Comparison of ENCODE assay signal across 14 cellular contexts in the genomic region with DNA sequence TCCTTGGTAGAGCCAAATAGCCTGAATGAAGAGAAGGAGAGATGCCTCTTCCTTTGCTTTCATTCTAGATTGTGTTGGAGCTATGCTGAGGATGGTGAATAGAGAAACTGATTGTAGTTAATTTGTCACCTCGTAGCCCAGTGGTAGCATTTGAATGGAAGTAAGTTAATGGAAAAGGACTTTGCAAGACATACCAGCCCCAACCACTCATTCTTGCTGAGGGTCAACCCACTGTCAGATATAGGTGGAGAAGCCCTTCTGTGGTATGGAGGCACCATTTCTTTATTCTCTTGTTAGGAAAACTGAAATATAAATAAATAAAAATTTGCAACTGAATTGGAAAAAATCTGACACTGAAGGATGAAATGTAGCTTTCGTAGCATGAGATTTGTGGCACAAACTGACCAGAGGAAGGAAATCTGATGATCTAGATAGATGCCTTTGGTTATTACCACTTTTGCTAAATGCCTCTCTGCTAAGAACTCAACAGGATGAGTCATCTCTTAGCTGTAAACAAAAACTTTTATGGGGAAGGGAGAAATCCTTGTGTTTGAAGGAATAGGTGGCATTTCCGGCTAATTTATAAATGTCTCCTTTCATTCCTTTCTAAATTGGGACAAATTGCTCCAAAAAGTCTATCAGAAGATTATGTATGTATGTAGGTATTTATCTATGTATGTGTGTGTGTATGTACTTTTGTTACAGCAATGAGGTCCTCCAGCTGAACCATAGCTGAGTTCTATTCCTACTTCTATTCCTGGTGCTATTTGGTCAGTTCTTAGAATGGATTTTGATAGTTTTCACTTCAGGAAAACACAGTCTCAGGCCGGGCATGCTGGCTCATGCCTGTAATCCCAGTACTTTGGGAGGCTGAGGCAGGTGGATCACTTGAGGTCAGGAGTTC.
A peak's percentile ranks its signal among the peaks of the same experiment; 100 is the strongest.
DNase-seq lines count a peak whose midpoint lies in the region; ATAC-seq and TF ChIP-seq lines count a peak whose summit lies in the region.
"Had no signal": no experiment of that assay in that cellular context is flagged by ENCODE, and none has a peak within 500 bp of the region (broad histone marks: within the 10 kb centered on the region; RNA-seq: fewer than 3 reads in every experiment).

No MANE protein-coding gene starts in this region.

- no peaks in the 10 kb centered on the region for H3K9me3 Mint-ChIP-seq in activated CD8-positive, alpha-beta T cell treated with anti-CD3 and anti-CD28 coated beads for 36 hours
- H3K9me3 Mint-ChIP-seq: IgD-negative memory B cell, naive B cell had no signal

- peaks cover 0 to 35% (median 6%) of the 10 kb centered on the region in 10 experiments; a peak in 9 of 20 replicates for H3K4me1 ChIP-seq in BLaER1 treated with 17β-estradiol and CSF1 and Interleukin-3, amounts not matched to agents 10 nM and 100 nM
- H3K4me1 ChIP-seq in mesendoderm (ENCODE audit: control insufficient read depth, low read depth, low read length) = peaks cover 6% of the 10 kb centered on the region

- no peak overlapping the region for H2BK5ac ChIP-seq in mesendoderm (ENCODE audit: low read length)

- intact Hi-C loops in activated CD8-positive, alpha-beta T cell treated with anti-CD3 and anti-CD28 coated beads for 36 hours (cut with micrococcal nuclease) = no loop called here

- peak overlapping the region in 1 of 11 experiments; percentile 15; a peak in 3 of 22 replicates for H3K27ac ChIP-seq in BLaER1 treated with 17β-estradiol and CSF1 and Interleukin-3, amounts not matched to agents 10 nM and 100 nM
- H3K27ac ChIP-seq in mesendoderm (ENCODE audit: low read depth, low read length) = no peak overlapping the region
- H3K27ac ChIP-seq: coronary artery had no signal

- DNase-seq in HT1080 (ENCODE audit: low read depth) = peak; percentile 53
- DNase-seq in astrocyte of the hippocampus (ENCODE audit: low read depth, low spot score) = peak; percentile 71
- peak; percentile 27 for DNase-seq in mesendoderm
- DNase-seq in T-helper 1 cell = no peak
- DNase-seq in NCI-H187 (lab: John Stamatoyannopoulos, UW) = no peak
- DNase-seq in activated CD8-positive, alpha-beta T cell treated with anti-CD3 and anti-CD28 coated beads for 36 hours = no peak
- DNase-seq in NK-92 treated with Interleukin-12 subunit alpha and Interleukin-12 subunit beta, amount 100 ng/mL, for 24 hours (lab: John Stamatoyannopoulos, UW) = no peak
- DNase-seq: activated effector memory CD4-positive, alpha-beta T cell treated with Interleukin-2 at 50 U/mL for 16 hours; naive B cell had no signal

- no peak overlapping the region for H3K56ac ChIP-seq in mesendoderm (ENCODE audit: low read length)

- no peak overlapping the region for H3K23ac ChIP-seq in mesendoderm (ENCODE audit: low read length)

- peak overlapping the region in 6 of 11 experiments; percentile 24 to 92 (median 67); a peak in 11 of 22 replicates for H3K4me2 ChIP-seq in BLaER1 treated with 17β-estradiol and CSF1 and Interleukin-3, amounts not matched to agents 10 nM and 100 nM
- no peak overlapping the region for H3K4me2 ChIP-seq in mesendoderm (ENCODE audit: low read length)

- H3K79me1 ChIP-seq in mesendoderm (ENCODE audit: low read length) = no peaks in the 10 kb centered on the region

- H3K9ac ChIP-seq in BLaER1 treated with 17β-estradiol and CSF1 and Interleukin-3, amounts not matched to agents 10 nM and 100 nM = no peak overlapping the region
- no peak overlapping the region for H3K9ac ChIP-seq in mesendoderm (ENCODE audit: low read length)

- peaks cover 36% of the 10 kb centered on the region for H3K4me1 Mint-ChIP-seq in activated CD8-positive, alpha-beta T cell treated with anti-CD3 and anti-CD28 coated beads for 36 hours (ENCODE audit: low read depth)
- H3K4me1 Mint-ChIP-seq: naive B cell; stimulated activated memory B cell treated with anti-CD40 and anti-IgM and Interleukin-4, amounts not matched to agents 10 μg/mL and 1 μg/mL and 100 μg/mL, for 72 hours had no signal

- H2BK120ac ChIP-seq in mesendoderm (ENCODE audit: low read depth, low read length) = no peak overlapping the region

- no peaks in the 10 kb centered on the region for H3K9me3 ChIP-seq in BLaER1 treated with 17β-estradiol and CSF1 and Interleukin-3, amounts not matched to agents 10 nM and 100 nM (replicated peaks in 1 of 11)

- no peak overlapping the region for H3K27ac Mint-ChIP-seq in activated CD8-positive, alpha-beta T cell treated with anti-CD3 and anti-CD28 coated beads for 36 hours
- H3K27ac Mint-ChIP-seq: IgD-negative memory B cell; naive B cell; stimulated activated memory B cell treated with anti-CD40 and anti-IgM and Interleukin-4, amounts not matched to agents 10 μg/mL and 1 μg/mL and 100 μg/mL, for 72 hours had no signal

- H3K4me3 Mint-ChIP-seq in activated CD8-positive, alpha-beta T cell treated with anti-CD3 and anti-CD28 coated beads for 36 hours = no peak overlapping the region
- H3K4me3 Mint-ChIP-seq: IgD-negative memory B cell; naive B cell; stimulated activated memory B cell treated with anti-CD40 and anti-IgM and Interleukin-4, amounts not matched to agents 10 μg/mL and 1 μg/mL and 100 μg/mL, for 72 hours had no signal

- WGBS in mesendoderm (ENCODE audit: extremely low coverage, insufficient coverage, low lambda C conversion rate) = no CpG with 5 or more reads among the region's 4 CpGs

- TF ChIP-seq CTCF in activated CD8-positive, alpha-beta T cell treated with anti-CD3 and anti-CD28 coated beads for 36 hours (IDR thresholded peaks at IDR 0.05) = no peak

- no peaks in the 10 kb centered on the region for H4K20me1 ChIP-seq in BLaER1 treated with 17β-estradiol and CSF1 and Interleukin-3, amounts not matched to agents 10 nM and 100 nM

- H3K4ac ChIP-seq in mesendoderm (ENCODE audit: low read depth, low read length) = no peak overlapping the region

- no peaks in the 10 kb centered on the region for H3K27me3 Mint-ChIP-seq in activated CD8-positive, alpha-beta T cell treated with anti-CD3 and anti-CD28 coated beads for 36 hours
- H3K27me3 Mint-ChIP-seq: IgD-negative memory B cell had no signal

- no peak overlapping the region for H3K4me3 ChIP-seq in BLaER1 treated with 17β-estradiol and CSF1 and Interleukin-3, amounts not matched to agents 10 nM and 100 nM
- no peak overlapping the region for H3K4me3 ChIP-seq in mesendoderm (ENCODE audit: low read length)
- H3K4me3 ChIP-seq: coronary artery had no signal

- peaks cover 30% of the 10 kb centered on the region for H3K36me3 Mint-ChIP-seq in activated CD8-positive, alpha-beta T cell treated with anti-CD3 and anti-CD28 coated beads for 36 hours (ENCODE audit: low read depth)
- H3K36me3 Mint-ChIP-seq: stimulated activated memory B cell treated with anti-CD40 and anti-IgM and Interleukin-4, amounts not matched to agents 10 μg/mL and 1 μg/mL and 100 μg/mL, for 72 hours had no signal

- no peak overlapping the region for H4K8ac ChIP-seq in mesendoderm (ENCODE audit: low read depth, low read length)

- ATAC-seq in activated CD8-positive, alpha-beta T cell treated with anti-CD3 and anti-CD28 coated beads for 36 hours = no peak
- ATAC-seq: activated CD4-positive, CD25-positive, alpha-beta regulatory T cell treated with anti-CD3 and anti-CD28 coated beads, Interleukin-2, amount 50 U/mL, for 24 hours; stimulated activated memory B cell treated with anti-CD40 and anti-IgM and Interleukin-4, amounts not matched to agents 10 μg/mL and 1 μg/mL and 100 μg/mL, for 72 hours had no signal

- H3K18ac ChIP-seq in mesendoderm (ENCODE audit: low read length) = no peak overlapping the region

- H4K5ac ChIP-seq in mesendoderm (ENCODE audit: low read length) = no peak overlapping the region

- H3K36me3 ChIP-seq in BLaER1 treated with 17β-estradiol and CSF1 and Interleukin-3, amounts not matched to agents 10 nM and 100 nM = no peaks in the 10 kb centered on the region
- no peaks in the 10 kb centered on the region for H3K36me3 ChIP-seq in mesendoderm (ENCODE audit: control insufficient read depth, insufficient read depth, low read length)

- H3K27me3 ChIP-seq in BLaER1 treated with 17β-estradiol and CSF1 and Interleukin-3, amounts not matched to agents 10 nM and 100 nM = no peaks in the 10 kb centered on the region
- H3K27me3 ChIP-seq in mesendoderm (ENCODE audit: insufficient read depth, low read length, poor library complexity) = no peaks in the 10 kb centered on the region

- no peak overlapping the region for H2AK5ac ChIP-seq in mesendoderm (ENCODE audit: low read length)

- H3K79me2 ChIP-seq in mesendoderm (ENCODE audit: control insufficient read depth, insufficient read depth, low read length) = no peaks in the 10 kb centered on the region

- POLR2A ChIA-PET in activated CD8-positive, alpha-beta T cell treated with anti-CD3 and anti-CD28 coated beads for 36 hours (lab: Charles Lee) = interaction anchor here (0.8 to 1.9 kb wide), 2 partner anchors 12 to 32 kb away, joined by 3 to 5 read pairs; no protein-coding TSS in a partner anchor

- CTCF ChIA-PET in activated CD8-positive, alpha-beta T cell treated with anti-CD3 and anti-CD28 coated beads for 36 hours (lab: Charles Lee) = no interaction called here

- H2BK15ac ChIP-seq in mesendoderm (replicated peaks; ENCODE audit: low read depth) = no peak overlapping the region

Comparison
In these comparisons a context has a peak if more than half of its experiments do, and no peak if none do; other contexts are left out.
1. DNase-seq: peak in HT1080 (single experiment), astrocyte of the hippocampus (single experiment) and mesendoderm (single experiment); none in T-helper 1 cell (0 of 5), NCI-H187 (0 of 2), activated CD8-positive, alpha-beta T cell treated with anti-CD3 and anti-CD28 coated beads for 36 hours (single experiment) and NK-92 treated with Interleukin-12 subunit alpha and Interleukin-12 subunit beta, amount 100 ng/mL, for 24 hours (single experiment).